Comparison of ENCODE assay signal across 2 cellular contexts in genomic region chr2:72146357-72147302, GRCh38.
TF ChIP-seq lines count a peak whose summit lies in the region.

No MANE protein-coding gene starts in this region.

TF ChIP-seq in H1, 55 proteins besides CTCF, POLR2A, EP300 and RAD21:
- TF ChIP-seq MAX (IDR thresholded peaks at IDR 0.05) (no peak), SP4 (IDR thresholded peaks at IDR 0.05; ENCODE audit: low read length) (no peak), CREB1 (IDR thresholded peaks at IDR 0.05) (no peak), SIN3A (conservative IDR thresholded peaks at IDR 0.05 in 1 of 2, IDR thresholded peaks at IDR 0.05 in 1 of 2; ENCODE audit: low read depth in 1 of 2, low read length in 2 of 2) (no peak), EZH2 (IDR thresholded peaks at IDR 0.05; ENCODE audit: low read depth, low read length, severe bottlenecking) (peak; percentile 91), CTBP2 (IDR thresholded peaks at IDR 0.05; ENCODE audit: borderline replicate concordance, insufficient read depth, insufficient read length, low read length) (peak; percentile 51), SUZ12 (IDR thresholded peaks at IDR 0.05; ENCODE audit: low read length) (peak; percentile 97), RNF2 (IDR thresholded peaks at IDR 0.05; ENCODE audit: borderline replicate concordance, low read depth, low read length, missing control alignments, poor library complexity, severe bottlenecking) (peak; percentile 85), PHF8 (conservative IDR thresholded peaks at IDR 0.05; ENCODE audit: low read depth, low read length) (no peak)

TF ChIP-seq in neural cell, 6 proteins besides CTCF, POLR2A, EP300 and RAD21 (continued from another document):
- no peak for TF ChIP-seq REST (IDR thresholded peaks at IDR 0.05; ENCODE audit: borderline replicate concordance)
- peak; percentile 23 for TF ChIP-seq POLR2AphosphoS5 (IDR thresholded peaks at IDR 0.05)
TF ChIP-seq in neural cell: peak in this region for 2.
